Comparison of ENCODE assay signal across 14 cellular contexts in the genomic region with DNA sequence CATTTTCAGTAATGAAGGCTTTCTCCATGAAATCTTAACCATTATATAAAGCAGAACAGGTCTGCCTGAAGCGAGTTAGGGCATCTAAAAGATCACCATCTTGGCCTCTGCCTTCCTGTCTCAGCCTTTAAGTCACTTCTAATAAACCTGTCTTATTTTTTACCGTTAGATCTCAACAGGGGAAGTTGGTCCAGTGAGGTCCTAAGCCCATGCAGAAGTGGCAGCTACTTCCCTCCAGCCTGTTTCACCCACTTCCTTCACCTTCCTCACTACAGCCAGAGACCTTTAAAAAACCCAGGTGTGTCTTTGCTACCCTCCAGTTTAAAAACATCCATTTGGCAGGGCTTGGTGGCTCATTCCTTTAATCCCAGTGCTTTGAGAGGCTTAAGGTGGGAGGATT.
"Had no signal": no experiment of that assay in that cellular context is flagged by ENCODE, and none has a peak within 500 bp of the region (broad histone marks: within the 10 kb centered on the region; RNA-seq: fewer than 3 reads in every experiment).

No MANE protein-coding gene starts in this region.

- ATAC-seq: esophagus mucosa; heart left ventricle; naive thymus-derived CD8-positive, alpha-beta T cell; right cardiac atrium had no signal

- DNase-seq: effector memory CD4-positive, alpha-beta T cell; heart left ventricle; hippocampal formation; kidney glomerular epithelial cell; naive thymus-derived CD8-positive, alpha-beta T cell; ovary; right cardiac atrium; small intestine; stimulated activated CD4-positive, alpha-beta T cell treated with anti-CD3 and anti-CD28 coated beads, Interleukin-12 subunit alpha, Interleukin-12 subunit beta, amount 100 ng/mL, for 4 hours; stimulated activated CD4-positive, alpha-beta T cell treated with anti-CD3 and anti-CD28 coated beads, Interleukin-2, amount 100 ng/mL, for 48 hours; stimulated activated naive CD4-positive, alpha-beta T cell treated with Interleukin-2 at 50 U/mL for 16 hours; trophoblast cell; uterus had no signal
